24 cellular contexts compared by ENCODE assay signal in the genomic region with DNA sequence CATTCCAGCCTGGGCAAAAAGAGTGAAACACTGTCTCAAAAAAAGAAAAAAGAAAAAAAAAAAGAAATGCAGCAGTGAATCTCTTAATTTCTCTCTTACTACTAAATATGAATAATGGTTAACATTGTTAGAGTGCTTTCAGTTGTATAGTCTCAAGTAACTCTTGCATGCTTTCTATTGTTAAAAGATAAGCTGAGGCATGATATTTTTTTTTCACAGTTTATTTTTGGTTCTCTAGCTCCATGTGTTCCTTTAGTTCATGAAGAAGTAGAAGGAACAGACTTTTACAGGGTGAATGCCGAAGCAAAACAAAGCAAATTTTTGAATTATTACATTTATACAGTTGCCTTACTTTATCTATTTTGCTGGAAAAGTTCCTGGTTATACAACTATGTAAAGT.
"Had no signal": no experiment of that assay in that cellular context is flagged by ENCODE, and none has a peak within 500 bp of the region (broad histone marks: within the 10 kb centered on the region; RNA-seq: fewer than 3 reads in every experiment).

No MANE protein-coding gene starts in this region.

- H3K27ac ChIP-seq: ovary, parathyroid adenoma, psoas muscle, right lobe of liver, sigmoid colon, stomach, thoracic aorta, thyroid gland, tibial nerve, upper lobe of left lung, vagina had no signal

- H3K4me1 ChIP-seq: parathyroid adenoma, psoas muscle, right lobe of liver, stomach, thyroid gland, tibial nerve, upper lobe of left lung, vagina had no signal

- H3K9ac ChIP-seq: parathyroid adenoma had no signal

- DNase-seq: naive thymus-derived CD8-positive, alpha-beta T cell; nephron progenitor cell; occipital lobe; ovary; psoas muscle; right lobe of liver; sigmoid colon; small intestine; stimulated activated CD4-positive, alpha-beta T cell treated with anti-CD3 and anti-CD28 coated beads, Interleukin-15, amount 100 ng/mL, for 24 hours; stimulated activated CD4-positive, alpha-beta T cell treated with anti-CD3 and anti-CD28 coated beads, Interleukin-2, amount 100 ng/mL, for 24 hours; stimulated activated CD4-positive, alpha-beta T cell treated with anti-CD3 and anti-CD28 coated beads, Interleukin-2, amount 100 ng/mL, for 48 hours; stimulated activated CD4-positive, alpha-beta T cell treated with anti-CD3 and anti-CD28 coated beads, Interleukin-4, amount 100 ng/mL, for 24 hours; stimulated activated naive B cell treated with anti-CD40 and anti-IgM and Interleukin-4, amounts not matched to agents 10 μg/mL and 1 μg/mL and 100 μg/mL, for 72 hours; stimulated activated naive CD4-positive, alpha-beta T cell treated with Interleukin-2 at 50 U/mL for 16 hours; stomach; thyroid gland; trophoblast cell; upper lobe of left lung had no signal

- H3K9me3 ChIP-seq: ovary, psoas muscle, right lobe of liver, sigmoid colon, stomach, thoracic aorta, thyroid gland, tibial nerve, upper lobe of left lung, vagina had no signal

- H3K36me3 ChIP-seq: ovary, right lobe of liver, sigmoid colon, stomach, thoracic aorta, thyroid gland, tibial nerve, upper lobe of left lung, vagina had no signal

- H3K4me3 ChIP-seq: ovary, psoas muscle, right lobe of liver, sigmoid colon, stomach, thoracic aorta, thyroid gland, tibial nerve, upper lobe of left lung, vagina had no signal

- H2AFZ ChIP-seq: parathyroid adenoma had no signal

- ATAC-seq: naive thymus-derived CD8-positive, alpha-beta T cell; natural killer cell treated with Interleukin-12 subunit alpha and Interleukin-12 subunit beta and Interleukin-15 and Interleukin-18, amount 100 ng/mL, for 72 hours; psoas muscle; right lobe of liver; stimulated activated effector memory CD8-positive, alpha-beta T cell treated with anti-CD3 and anti-CD28 coated beads, Interleukin-12 subunit alpha, Interleukin-12 subunit beta, amount 100 ng/mL, for 72 hours; stimulated activated naive B cell treated with anti-CD40 and anti-IgM and Interleukin-4, amounts not matched to agents 10 μg/mL and 1 μg/mL and 100 μg/mL, for 72 hours had no signal

- H3K27me3 ChIP-seq: ovary, right lobe of liver, sigmoid colon, stomach, thyroid gland, tibial nerve, upper lobe of left lung, vagina had no signal
